In genomic region chr18:56043691-56044090, GRCh38 we compare ENCODE assay signal across 17 cellular contexts.
DNase-seq lines count a peak whose midpoint lies in the region; TF ChIP-seq lines count a peak whose summit lies in the region.
"Had no signal": no experiment of that assay in that cellular context is flagged by ENCODE, and none has a peak within 500 bp of the region (broad histone marks: within the 10 kb centered on the region; RNA-seq: fewer than 3 reads in every experiment).

No MANE protein-coding gene starts in this region.

- CTCF ChIA-PET in CD8-positive, alpha-beta memory T cell (lab: Charles Lee): no interaction called here

- H3K4me3 ChIP-seq in CD8-positive, alpha-beta memory T cell (ENCODE audit: low read length): no peak overlapping the region
- H3K4me3 ChIP-seq: cardiac muscle cell, transverse colon had no signal

- peak overlapping the region in 1 of 5 experiments; percentile 34 for H3K4me3 Mint-ChIP-seq in brain
- no peak overlapping the region for H3K4me3 Mint-ChIP-seq in CD8-positive, alpha-beta memory T cell
- H3K4me3 Mint-ChIP-seq: activated CD8-positive, alpha-beta memory T cell treated with anti-CD3 and anti-CD28 coated beads, Interleukin-2, amount 10 ng/mL, durations not matched to agents 7 days and 5 days had no signal

- no peaks in the 10 kb centered on the region for H3K9me3 ChIP-seq in CD8-positive, alpha-beta memory T cell (ENCODE audit: low read length)
- H3K9me3 ChIP-seq: Caco-2 had no signal

- TF ChIP-seq CTCF in brain (conservative IDR thresholded peaks at IDR 0.05): no peak

- peak overlapping the region; percentile 32 to 86 (median 68) for H3K27ac Mint-ChIP-seq in brain
- H3K27ac Mint-ChIP-seq in CD8-positive, alpha-beta memory T cell: no peak overlapping the region
- H3K27ac Mint-ChIP-seq: activated CD8-positive, alpha-beta memory T cell treated with anti-CD3 and anti-CD28 coated beads, Interleukin-2, amount 10 ng/mL, durations not matched to agents 7 days and 5 days had no signal

- H3K9me3 Mint-ChIP-seq in brain: peaks cover 12 to 32% (median 30%) of the 10 kb centered on the region in 5 experiments
- H3K9me3 Mint-ChIP-seq in CD8-positive, alpha-beta memory T cell: peaks cover 4 to 23% (median 14%) of the 10 kb centered on the region in 5 donors

- no peaks in the 10 kb centered on the region for H3K4me1 ChIP-seq in CD8-positive, alpha-beta memory T cell (ENCODE audit: insufficient read depth, low read length)
- H3K4me1 ChIP-seq: Caco-2, transverse colon had no signal

- H3K27ac ChIP-seq in CD8-positive, alpha-beta memory T cell (ENCODE audit: low read depth, low read length): no peak overlapping the region
- H3K27ac ChIP-seq: cardiac muscle cell, transverse colon, VCaP had no signal

- H3K36me3 ChIP-seq in CD8-positive, alpha-beta memory T cell (ENCODE audit: insufficient read depth, low read length): no peaks in the 10 kb centered on the region
- H3K36me3 ChIP-seq: cardiac muscle cell, transverse colon had no signal

- peak; percentile 36 for DNase-seq in G401 (ENCODE audit: low spot score)
- peak; percentile 9 for DNase-seq in iPS-NIHi11 (ENCODE audit: low spot score)
- peak; percentile 97 for DNase-seq in putamen (ENCODE audit: low spot score)
- DNase-seq in AG08396 (ENCODE audit: low spot score): no peak
- DNase-seq in effector CD4-positive, alpha-beta T cell: no peak
- no peak for DNase-seq in CD8-positive, alpha-beta memory T cell
- no peak for DNase-seq in cortex of kidney (lab: John Stamatoyannopoulos, UW)
- DNase-seq: activated CD8-positive, alpha-beta memory T cell treated with anti-CD3 and anti-CD28 coated beads, Interleukin-2, amount 10 ng/mL, durations not matched to agents 7 days and 5 days; activated naive CD4-positive, alpha-beta T cell; Caco-2; MM.1S; NCI-H748 treated with DMSO at 0.1 percent for 48 hours; SW 1271; transverse colon had no signal

- H3K27me3 ChIP-seq in CD8-positive, alpha-beta memory T cell (ENCODE audit: insufficient read depth, low read length, poor library complexity, severe bottlenecking): no peaks in the 10 kb centered on the region
- H3K27me3 ChIP-seq: cardiac muscle cell, transverse colon had no signal

- peaks cover 15% of the 10 kb centered on the region for H3K36me3 Mint-ChIP-seq in brain
- H3K36me3 Mint-ChIP-seq in CD8-positive, alpha-beta memory T cell: no peaks in the 10 kb centered on the region

- in situ Hi-C loops in G401 (cut with HindIII; ENCODE audit: low sequenced_read_pairs): no loop called here

- H3K4me1 Mint-ChIP-seq in brain: peaks cover 29% of the 10 kb centered on the region
- H3K4me1 Mint-ChIP-seq in CD8-positive, alpha-beta memory T cell: no peaks in the 10 kb centered on the region
- H3K4me1 Mint-ChIP-seq: activated CD8-positive, alpha-beta memory T cell treated with anti-CD3 and anti-CD28 coated beads, Interleukin-2, amount 10 ng/mL, durations not matched to agents 7 days and 5 days had no signal

- H3K27me3 Mint-ChIP-seq in brain: no peaks in the 10 kb centered on the region
- no peaks in the 10 kb centered on the region for H3K27me3 Mint-ChIP-seq in CD8-positive, alpha-beta memory T cell
- H3K27me3 Mint-ChIP-seq: activated CD8-positive, alpha-beta memory T cell treated with anti-CD3 and anti-CD28 coated beads, Interleukin-2, amount 10 ng/mL, durations not matched to agents 7 days and 5 days had no signal

- POLR2A ChIA-PET in CD8-positive, alpha-beta memory T cell (lab: Charles Lee): no interaction called here

Comparison
In these comparisons a context has a peak if more than half of its experiments do, and no peak if none do; other contexts are left out.
1. DNase-seq: peak in G401 (single experiment), iPS-NIHi11 (single experiment) and putamen (single experiment); none in AG08396 (single experiment), effector CD4-positive, alpha-beta T cell (single experiment), CD8-positive, alpha-beta memory T cell (0 of 5) and cortex of kidney (single experiment).
2. H3K27ac Mint-ChIP-seq: peak in brain (5 of 5); none in CD8-positive, alpha-beta memory T cell (0 of 8).